In the genomic region with DNA sequence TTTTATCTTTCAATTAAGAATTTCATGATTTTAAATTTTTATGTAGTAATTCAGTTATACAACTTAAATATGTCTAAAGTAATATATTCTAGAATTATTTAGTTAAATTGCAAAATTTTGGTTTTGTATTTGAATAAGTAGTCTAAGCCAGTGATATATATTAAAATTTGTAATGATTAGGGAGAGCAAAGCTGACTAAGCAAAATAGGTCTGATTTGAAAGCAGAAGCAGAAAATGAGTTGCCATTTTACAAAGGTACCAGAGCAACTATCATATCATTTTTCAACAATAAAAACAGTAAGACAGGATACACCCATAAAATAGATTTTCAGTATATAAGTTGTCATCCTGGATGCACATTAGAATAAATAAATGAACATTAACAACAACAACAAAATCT, we compare ENCODE assay signal across 8 cellular contexts.
"Had no signal": no experiment of that assay in that cellular context is flagged by ENCODE, and none has a peak within 500 bp of the region (broad histone marks: within the 10 kb centered on the region; RNA-seq: fewer than 3 reads in every experiment).

No MANE protein-coding gene starts in this region.

- H3K4me2 ChIP-seq: GM23338, KMS-11 had no signal

- DNase-seq: H9, HCEC 1CT, KBM-7 had no signal

- H3K9ac ChIP-seq: KMS-11 had no signal

- FAIRE-seq: H1, H54, HTR-8/SVneo had no signal

- H3K4me1 Mint-ChIP-seq: GM23338, H9 had no signal

- H3K27ac ChIP-seq: KMS-11 had no signal

- ATAC-seq: GM23338 had no signal

- H3K9me3 Mint-ChIP-seq: GM23338, H9 had no signal

- H3K4me3 Mint-ChIP-seq: GM23338, H9 had no signal

- H2AFZ ChIP-seq: GM23338 had no signal

- H3K27ac Mint-ChIP-seq: GM23338, H9 had no signal

- H3K4me3 ChIP-seq: GM23338 had no signal
